ENCODE assay signal across 11 cellular contexts in genomic region chr5:71719092-71719964, GRCh38. TPM values are rescaled to one million over a fixed set of nuclear protein-coding genes. Genes with fewer than 3 reads are reported as not detected.
DNase-seq lines count a peak whose midpoint lies in the region; TF ChIP-seq lines count a peak whose summit lies in the region.
"Had no signal": no experiment of that assay in that cellular context is flagged by ENCODE, and none has a peak within 500 bp of the region (broad histone marks: within the 10 kb centered on the region; RNA-seq: fewer than 3 reads in every experiment).

TSS of gene CARTPT (plus strand) at chr5:71719275. CDS start at chr5:71719294, 19 bp downstream.

- CTCF ChIA-PET in mammary epithelial cell (lab: Charles Lee; ENCODE audit: low non-redundant PET) (no interaction called here), MCF 10A (lab: Yijun Ruan, JAX) (no interaction called here)

- no peaks in the 10 kb centered on the region for H3K36me3 ChIP-seq in mammary epithelial cell (ENCODE audit: insufficient read depth, low read length)

- no peak within 1 kb of the TSS for H3K4me3 ChIP-seq in mammary epithelial cell (replicated peaks in 1 of 3; ENCODE audit: insufficient read depth in 1 of 3, low read depth in 2 of 3, low read length in 3 of 3)
- H3K4me3 ChIP-seq: SK-N-MC had no signal

- H3K27ac ChIP-seq in mammary epithelial cell (ENCODE audit: insufficient read depth, low read depth, low read length) (no peak within 1 kb of the TSS), VCaP (peak within 1 kb of the TSS; percentile 95; the same call in 1 of the 2 replicates)
- H3K27ac ChIP-seq: SK-N-MC had no signal

- POLR2A ChIA-PET in MCF 10A (lab: Yijun Ruan, JAX) = no interaction called here

- H3K4me1 Mint-ChIP-seq in MCF 10A (ENCODE audit: insufficient read depth, unreplicated experiment) (no peaks in the 10 kb centered on the region), type B pancreatic cell (ENCODE audit: unreplicated experiment) (peaks cover 5% of the 10 kb centered on the region)

- no peak within 1 kb of the TSS for H2AFZ ChIP-seq in mammary epithelial cell (ENCODE audit: low read depth, low read length)

- H3K27me3 Mint-ChIP-seq in MCF 10A (ENCODE audit: insufficient read depth, unreplicated experiment) (peaks cover 99% of the 10 kb centered on the region), type B pancreatic cell (peaks cover 91% of the 10 kb centered on the region)

- H3K4me1 ChIP-seq in mammary epithelial cell (ENCODE audit: insufficient read depth, low read length) = no peaks in the 10 kb centered on the region

- dilution Hi-C loops in mammary epithelial cell (cut with HindIII; ENCODE audit: low sequenced_read_pairs) = no loop called here

- intact Hi-C loops in mammary epithelial cell (cut with micrococcal nuclease) = no loop called here
- intact Hi-C loops in MCF 10A (cut with micrococcal nuclease) = no loop called here

- H3K79me2 ChIP-seq in mammary epithelial cell (ENCODE audit: insufficient read depth, low read length) = no peaks in the 10 kb centered on the region

- H3K4me3 Mint-ChIP-seq in MCF 10A (ENCODE audit: unreplicated experiment) (no peak within 1 kb of the TSS), type B pancreatic cell (peak within 1 kb of the TSS; percentile 20)

- H3K9me3 ChIP-seq in mammary epithelial cell (replicated peaks; ENCODE audit: insufficient read depth, low read length) = no peaks in the 10 kb centered on the region

- no peaks in the 10 kb centered on the region for H4K20me1 ChIP-seq in mammary epithelial cell (ENCODE audit: insufficient read depth, low read length)

- WGBS in mammary epithelial cell (ENCODE audit: low coverage, missing lambda C conversion rate) = 17% methylated on average over 18 of the region's 63 CpGs

- H3K9ac ChIP-seq in mammary epithelial cell (ENCODE audit: insufficient read depth, low read length) = no peak within 1 kb of the TSS

- DNase-seq in mammary epithelial cell = peak; percentile 9
- no peak for DNase-seq in MCF 10A (ENCODE audit: unreplicated experiment)
- DNase-seq in iPS DF 4.7 (ENCODE audit: extremely low read depth, low spot score) = peak; percentile 36
- DNase-seq in type B pancreatic cell (ENCODE audit: extremely low spot score, unreplicated experiment) = peak; percentile 73
- DNase-seq in stimulated activated CD4-positive, alpha-beta T cell treated with anti-CD3 and anti-CD28 coated beads, Interleukin-4, amount 100 ng/mL, for 4 hours = no peak
- DNase-seq in NCI-H2196 (lab: John Stamatoyannopoulos, UW; ENCODE audit: unreplicated experiment) = no peak
- DNase-seq in foreskin melanocyte = no peak
- DNase-seq: C1 segment of cervical spinal cord, NCI-H2081 had no signal

- no peak within 1 kb of the TSS for H3K27ac Mint-ChIP-seq in MCF 10A (ENCODE audit: low read depth, unreplicated experiment)
- no peak within 1 kb of the TSS for H3K27ac Mint-ChIP-seq in type B pancreatic cell

- no TSS peak for BruUV-seq in mammary epithelial cell (replicated peaks; lab: Mats Ljungman, UMichigan)
- no TSS peak for BruUV-seq in MCF 10A (replicated peaks; lab: Mats Ljungman, UMichigan)

- H3K9me3 Mint-ChIP-seq in MCF 10A (ENCODE audit: unreplicated experiment) = no peaks in the 10 kb centered on the region
- no peaks in the 10 kb centered on the region for H3K9me3 Mint-ChIP-seq in type B pancreatic cell

- in situ Hi-C loops in mammary epithelial cell (cut with MboI; ENCODE audit: low sequenced_read_pairs in 2 of 2) = no loop called here

- H3K36me3 Mint-ChIP-seq in MCF 10A (ENCODE audit: insufficient read depth, unreplicated experiment) (no peaks in the 10 kb centered on the region), type B pancreatic cell (no peaks in the 10 kb centered on the region)

- TF ChIP-seq CTCF in mammary epithelial cell (conservative IDR thresholded peaks at IDR 0.05 in 1 of 2, IDR thresholded peaks at IDR 0.05 in 1 of 2; ENCODE audit: extremely low read depth in 1 of 2, insufficient read depth in 1 of 2, low read depth in 1 of 2, low read length in 2 of 2) (no peak), MCF 10A (IDR thresholded peaks at IDR 0.05; ENCODE audit: unreplicated experiment) (no peak), VCaP (conservative IDR thresholded peaks at IDR 0.05) (no peak), type B pancreatic cell (conservative IDR thresholded peaks at IDR 0.05) (no peak)

- H3K4me2 ChIP-seq in mammary epithelial cell (ENCODE audit: insufficient read depth, low read depth, low read length) = no peak within 1 kb of the TSS

- peaks cover 24% of the 10 kb centered on the region for H3K27me3 ChIP-seq in mammary epithelial cell (ENCODE audit: insufficient read depth, low read length)

RNA-seq across cellular contexts. Expression of gene CARTPT, which starts in this region (rescaled TPM):
- not detected for total RNA-seq in mammary epithelial cell
- polyA plus RNA-seq in mammary epithelial cell = not detected
- not detected for polyA minus RNA-seq in mammary epithelial cell
- total RNA-seq in MCF 10A (2022) = not detected in 2 replicates
- 0.34 and 0.43 TPM in 2 replicates for total RNA-seq in type B pancreatic cell (ENCODE audit: low replicate concordance)

Comparison
In these comparisons a context has a peak if more than half of its experiments do, and no peak if none do; other contexts are left out.
1. Peak in DNase-seq in mammary epithelial cell; RNA of the gene not detected or under 1 TPM.
2. Peak in DNase-seq in type B pancreatic cell; RNA of the gene not detected or under 1 TPM.